Comparison of ENCODE assay signal across 13 cellular contexts in genomic region chr5:78472469-78473106, GRCh38.
DNase-seq lines count a peak whose midpoint lies in the region; ATAC-seq, FAIRE-seq and TF ChIP-seq lines count a peak whose summit lies in the region.
"Had no signal": no experiment of that assay in that cellular context is flagged by ENCODE, and none has a peak within 500 bp of the region (broad histone marks: within the 10 kb centered on the region; RNA-seq: fewer than 3 reads in every experiment).

No MANE protein-coding gene starts in this region.

- peak; percentile 57 for TF ChIP-seq CTCF in CD14-positive monocyte (IDR thresholded peaks at IDR 0.05)
- TF ChIP-seq CTCF in LNCaP clone FGC (IDR thresholded peaks at IDR 0.05; ENCODE audit: control insufficient read depth, extremely low read depth, insufficient read depth): peak; percentile 32; the same call in 1 of the 2 replicates
- TF ChIP-seq CTCF in GM12878 (IDR thresholded peaks at IDR 0.05 in 2 of 3, conservative IDR thresholded peaks at IDR 0.05 in 1 of 3; ENCODE audit: control insufficient read depth in 2 of 3, extremely low read depth in 1 of 3, insufficient read depth in 1 of 3, low read depth in 3 of 3, low read length in 3 of 3): peak; percentile 8 to 43 (median 22); a peak in 2 of 6 replicates

- no peaks in the 10 kb centered on the region for H4K20me1 ChIP-seq in GM12878 (ENCODE audit: control insufficient read depth, insufficient read depth)

- SMC1A ChIA-PET in GM12878 (lab: Charles Lee; ENCODE audit: uncharacterized antibody, unreplicated experiment): interaction anchor here (2.0 to 3.7 kb wide), 2 partner anchors 11 to 61 kb away, joined by 5 to 14 read pairs; no protein-coding TSS in a partner anchor

- no peak overlapping the region for H3K23ac ChIP-seq in trophoblast cell (ENCODE audit: low read length)

- no peak overlapping the region for H3K14ac ChIP-seq in trophoblast cell (ENCODE audit: low read length)

- H3K27me3 ChIP-seq in GM12878 (replicated peaks in 1 of 2; ENCODE audit: control insufficient read depth in 2 of 2, insufficient read depth in 2 of 2, low read length in 1 of 2) (no peaks in the 10 kb centered on the region), trophoblast cell (ENCODE audit: insufficient read depth, low read length) (no peaks in the 10 kb centered on the region)

- peaks cover 5 to 12% of the 10 kb centered on the region in 2 donors for H3K36me3 Mint-ChIP-seq in CD14-positive monocyte
- H3K36me3 Mint-ChIP-seq: activated naive CD8-positive, alpha-beta T cell treated with anti-CD3 and anti-CD28 coated beads, Interleukin-2, amount 10 ng/mL, durations not matched to agents 7 days and 5 days had no signal

- H4K12ac ChIP-seq in trophoblast cell (ENCODE audit: low read depth, low read length): no peak overlapping the region

- no peak overlapping the region for H3K27ac Mint-ChIP-seq in CD14-positive monocyte
- H3K27ac Mint-ChIP-seq: activated naive CD8-positive, alpha-beta T cell treated with anti-CD3 and anti-CD28 coated beads, Interleukin-2, amount 10 ng/mL, durations not matched to agents 7 days and 5 days had no signal

- H3K4me1 Mint-ChIP-seq in CD14-positive monocyte: peaks cover 9% of the 10 kb centered on the region

- no peak overlapping the region for H3K18ac ChIP-seq in trophoblast cell (ENCODE audit: low read length)

- H3K4me3 ChIP-seq in LNCaP clone FGC (ENCODE audit: low read depth, low read length) (no peak overlapping the region), GM12878 (no peak overlapping the region), trophoblast cell (ENCODE audit: low read depth, low read length) (no peak overlapping the region)
- H3K4me3 ChIP-seq: lung had no signal

- H4K8ac ChIP-seq in trophoblast cell (ENCODE audit: low read depth, low read length): no peak overlapping the region

- RAD21 ChIA-PET in GM12878 (lab: Charles Lee; ENCODE audit: unreplicated experiment): interaction anchor here (0.7 kb wide), 1 partner anchor 427 kb away, joined by 3 read pairs; no protein-coding TSS in a partner anchor

- no peak overlapping the region for H2AFZ ChIP-seq in GM12878 (ENCODE audit: control insufficient read depth, low read depth, low read length)
- H2AFZ ChIP-seq in trophoblast cell (ENCODE audit: insufficient read depth, low read length, poor library complexity): no peak overlapping the region

- H3K27me3 Mint-ChIP-seq in CD14-positive monocyte (ENCODE audit: low read depth in 3 of 3): no peaks in the 10 kb centered on the region
- H3K27me3 Mint-ChIP-seq: activated naive CD8-positive, alpha-beta T cell treated with anti-CD3 and anti-CD28 coated beads, Interleukin-2, amount 10 ng/mL, durations not matched to agents 7 days and 5 days had no signal

- H2BK12ac ChIP-seq in trophoblast cell (ENCODE audit: low read length): no peak overlapping the region

- no peak for FAIRE-seq in GM12878 (lab: Jason Lieb, UNC)
- FAIRE-seq in urothelium cell line (lab: Jason Lieb, UNC): no peak
- FAIRE-seq in frontal cortex (lab: Jason Lieb, UNC): no peak

- TF ChIP-seq RAD21 in GM12878 (IDR thresholded peaks at IDR 0.05; ENCODE audit: insufficient read depth, low read depth, low read length): peak; percentile 35; the same call in 1 of the 2 replicates

- H2BK5ac ChIP-seq in trophoblast cell (ENCODE audit: low read depth, low read length, poor library complexity): no peak overlapping the region

- H3K9ac ChIP-seq in GM12878 (ENCODE audit: control insufficient read depth, insufficient read depth, low read length) (no peak overlapping the region), trophoblast cell (ENCODE audit: low read length) (no peak overlapping the region)

- H3K9me3 ChIP-seq in GM12878 (replicated peaks; ENCODE audit: control insufficient read depth, insufficient read depth, low read length): no peaks in the 10 kb centered on the region
- peaks cover 1% of the 10 kb centered on the region for H3K9me3 ChIP-seq in trophoblast cell (ENCODE audit: insufficient read depth, low read depth, low read length)

- no TSS peak for BruUV-seq in GM12878 (replicated peaks; lab: Mats Ljungman, UMichigan)

- in situ Hi-C loops in GM12878 (cut with MboI): no loop called here

- no peak overlapping the region for H3K4me2 ChIP-seq in GM12878 (ENCODE audit: control insufficient read depth, insufficient read depth)
- no peak overlapping the region for H3K4me2 ChIP-seq in trophoblast cell (ENCODE audit: low read length)

- H3K27ac ChIP-seq in GM12878 (ENCODE audit: control insufficient read depth, insufficient read depth): no peak overlapping the region
- H3K27ac ChIP-seq in trophoblast cell (ENCODE audit: low read depth, low read length): no peak overlapping the region

- no peak for DNase-seq in CD14-positive monocyte (ENCODE audit: low spot score)
- no peak for DNase-seq in LNCaP clone FGC (ENCODE audit: low read depth)
- no peak for DNase-seq in GM12878 (ENCODE audit: low read depth, low spot score)
- DNase-seq in kidney glomerular epithelial cell (lab: John Stamatoyannopoulos, UW): peak; percentile 1
- DNase-seq in urothelium cell line (ENCODE audit: low spot score): no peak
- DNase-seq in frontal cortex (ENCODE audit: low spot score in 2 of 2): no peak
- DNase-seq in trophoblast cell: no peak
- DNase-seq: activated CD4-positive, alpha-beta T cell treated with anti-CD3 and anti-CD28 coated beads for 4 hours; activated naive CD8-positive, alpha-beta T cell treated with anti-CD3 and anti-CD28 coated beads, Interleukin-2, amount 10 ng/mL, durations not matched to agents 7 days and 5 days; DND-41; IMR-90 had no signal

- H3K4me3 Mint-ChIP-seq in CD14-positive monocyte: no peak overlapping the region
- H3K4me3 Mint-ChIP-seq: activated naive CD8-positive, alpha-beta T cell treated with anti-CD3 and anti-CD28 coated beads, Interleukin-2, amount 10 ng/mL, durations not matched to agents 7 days and 5 days had no signal

- POLR2A ChIA-PET in GM12878 (lab: Charles Lee): no interaction called here

- no peaks in the 10 kb centered on the region for H3K9me3 Mint-ChIP-seq in CD14-positive monocyte
- H3K9me3 Mint-ChIP-seq: activated naive CD8-positive, alpha-beta T cell treated with anti-CD3 and anti-CD28 coated beads, Interleukin-2, amount 10 ng/mL, durations not matched to agents 7 days and 5 days had no signal

- H2BK120ac ChIP-seq in trophoblast cell (ENCODE audit: insufficient read depth, low read length, poor library complexity): no peak overlapping the region

- intact Hi-C loops in CD14-positive monocyte (cut with micrococcal nuclease): loop anchor here in 1 of 2 donors (5.0 kb wide), 1 partner anchor 175 kb away; the partner anchor contains the start of gene LHFPL2
- intact Hi-C loops in GM12878 (cut with micrococcal nuclease; ENCODE audit: unreplicated experiment): loop anchor here (2.0 to 10.0 kb wide), 4 partner anchors 170 to 662 kb away; no protein-coding TSS in a partner anchor

- TF ChIP-seq EP300 in GM12878 (IDR thresholded peaks at IDR 0.05; ENCODE audit: borderline replicate concordance in 1 of 2, control insufficient read depth in 1 of 2, low read depth in 2 of 2, low read length in 2 of 2): no peak

- H3K79me2 ChIP-seq in GM12878 (ENCODE audit: control insufficient read depth, insufficient read depth, low read length) (no peaks in the 10 kb centered on the region), trophoblast cell (ENCODE audit: control insufficient read depth, insufficient read depth, low read length, poor library complexity) (no peaks in the 10 kb centered on the region)

- no peak overlapping the region for H4K91ac ChIP-seq in trophoblast cell (ENCODE audit: low read depth, low read length)

- no peak overlapping the region for H2AK5ac ChIP-seq in trophoblast cell (ENCODE audit: low read length)

- CTCF ChIA-PET in GM12878 (lab: Yijun Ruan, JAX): interaction anchor here (0.8 to 2.4 kb wide), 8 partner anchors 11 to 498 kb away, joined by 3 to 13 read pairs (median 3); no protein-coding TSS in a partner anchor

- no peak overlapping the region for H3K4ac ChIP-seq in trophoblast cell (ENCODE audit: low read depth, low read length)

- H3K36me3 ChIP-seq in GM12878 (ENCODE audit: control insufficient read depth in 2 of 2, insufficient read depth in 2 of 2, low read length in 1 of 2): no peaks in the 10 kb centered on the region; a peak in 1 of 4 replicates
- H3K36me3 ChIP-seq in trophoblast cell (ENCODE audit: control insufficient read depth in 1 of 2, insufficient read depth in 2 of 2, low read length in 2 of 2): no peaks in the 10 kb centered on the region

- peak; percentile 69 for ATAC-seq in GM12878
- ATAC-seq in activated CD4-positive, CD25-positive, alpha-beta regulatory T cell treated with anti-CD3 and anti-CD28 coated beads, Interleukin-2, amount 50 U/mL, for 24 hours: no peak

- no peaks in the 10 kb centered on the region for H3K79me1 ChIP-seq in trophoblast cell (ENCODE audit: low read length)

- no peak for TF ChIP-seq POLR2A in GM12878 (IDR thresholded peaks at IDR 0.05; ENCODE audit: low read depth, low read length)

- no peaks in the 10 kb centered on the region for H3K4me1 ChIP-seq in GM12878 (ENCODE audit: control insufficient read depth, insufficient read depth, low read length)
- no peaks in the 10 kb centered on the region for H3K4me1 ChIP-seq in trophoblast cell (ENCODE audit: control insufficient read depth in 1 of 2, insufficient read depth in 2 of 2, low read length in 2 of 2)

TF ChIP-seq in GM12878, 131 proteins besides CTCF, POLR2A, EP300 and RAD21:
- TF ChIP-seq HDAC2 (IDR thresholded peaks at IDR 0.05) (no peak), SMC3 (IDR thresholded peaks at IDR 0.05; ENCODE audit: borderline replicate concordance, low read length) (peak; percentile 17; the same call in 1 of the 2 replicates)
